ENCODE assay signal across 24 cellular contexts in the genomic region with DNA sequence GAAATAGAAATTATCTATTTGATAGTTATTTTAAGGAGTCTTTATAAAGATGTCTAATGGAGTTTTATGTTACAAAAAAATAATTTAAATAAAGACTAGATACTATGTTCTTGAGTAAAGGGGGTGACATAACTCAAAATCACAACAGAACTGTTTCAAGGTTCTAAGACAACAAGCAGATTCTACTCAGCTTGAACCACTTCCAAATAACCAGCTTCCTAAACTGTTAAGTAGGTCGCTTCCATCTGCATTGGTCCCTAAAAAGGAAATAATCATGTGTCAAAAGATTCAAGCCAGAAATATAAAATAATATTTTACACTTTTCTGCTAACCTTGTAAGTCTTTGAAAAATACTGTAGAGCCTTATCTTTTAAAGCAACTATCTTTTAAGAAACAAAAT. TPM values are rescaled to one million over a fixed set of nuclear protein-coding genes. Genes with fewer than 3 reads are reported as not detected.
DNase-seq lines count a peak whose midpoint lies in the region; ATAC-seq, FAIRE-seq and TF ChIP-seq lines count a peak whose summit lies in the region.
"Had no signal": no experiment of that assay in that cellular context is flagged by ENCODE, and none has a peak within 500 bp of the region (broad histone marks: within the 10 kb centered on the region; RNA-seq: fewer than 3 reads in every experiment).

No MANE protein-coding gene starts in this region.

- TF ChIP-seq CTCF in pancreas (IDR thresholded peaks at IDR 0.05) = no peak

- ATAC-seq in central memory CD8-positive, alpha-beta T cell (replicated peaks; ENCODE audit: extremely low read depth, poor library complexity, severe bottlenecking) = no peak
- ATAC-seq in HG03039 (IDR thresholded peaks at IDR 0.05; ENCODE audit: unreplicated experiment) (no peak), HG02642 (IDR thresholded peaks at IDR 0.05; ENCODE audit: poor library complexity, unreplicated experiment) (no peak), pancreas (no peak)
- ATAC-seq: CD8-positive, alpha-beta T cell had no signal

- H3K4me3 ChIP-seq in pancreas = no peak overlapping the region
- H3K4me3 ChIP-seq: BLaER1 had no signal

- in situ Hi-C loops in G401 (cut with HindIII; ENCODE audit: low sequenced_read_pairs) = no loop called here

- no peaks in the 10 kb centered on the region for H3K9me3 ChIP-seq in pancreas
- H3K9me3 ChIP-seq: BE2C, BLaER1 had no signal

- H3K27ac Mint-ChIP-seq in central memory CD8-positive, alpha-beta T cell (ENCODE audit: low read depth) = peak overlapping the region; percentile 57
- H3K27ac Mint-ChIP-seq: CD4-positive, CD25-positive, alpha-beta regulatory T cell had no signal

- FAIRE-seq in pancreas (lab: Jason Lieb, UNC) = no peak
- FAIRE-seq: GM12891 had no signal

- no peaks in the 10 kb centered on the region for H3K27me3 ChIP-seq in pancreas
- H3K27me3 ChIP-seq: BE2C, BLaER1 had no signal

- intact Hi-C loops in pancreas (cut with DNase I) = no loop called here

- H3K36me3 Mint-ChIP-seq in central memory CD8-positive, alpha-beta T cell (ENCODE audit: insufficient read depth) = peaks cover 12% of the 10 kb centered on the region

- WGBS in pancreas, 2 donors = 93 to 95% methylated on average over 1 of the region's 1 CpG

- H3K4me1 Mint-ChIP-seq in central memory CD8-positive, alpha-beta T cell = peaks cover 66% of the 10 kb centered on the region

- H3K27me3 Mint-ChIP-seq in central memory CD8-positive, alpha-beta T cell = no peaks in the 10 kb centered on the region
- H3K27me3 Mint-ChIP-seq: CD4-positive, CD25-positive, alpha-beta regulatory T cell had no signal

- no peaks in the 10 kb centered on the region for H3K9me3 Mint-ChIP-seq in central memory CD8-positive, alpha-beta T cell
- H3K9me3 Mint-ChIP-seq: CD14-positive monocyte; CD4-positive, CD25-positive, alpha-beta regulatory T cell; CD8-positive, alpha-beta T cell had no signal

- H3K27ac ChIP-seq in pancreas = no peak overlapping the region
- H3K27ac ChIP-seq: BLaER1 had no signal

- peak; percentile 82 for DNase-seq in G401 (ENCODE audit: low spot score)
- no peak for DNase-seq in central memory CD8-positive, alpha-beta T cell (ENCODE audit: low spot score in 2 of 2)
- DNase-seq in cerebellum (ENCODE audit: low spot score) = peak; percentile 24
- peak; percentile 30 for DNase-seq in pons (ENCODE audit: low spot score)
- DNase-seq in COLO829 (ENCODE audit: low spot score) = no peak
- DNase-seq in pancreas = no peak
- DNase-seq: 8988T; ACHN; BE2C; CD4-positive, CD25-positive, alpha-beta regulatory T cell; CD8-positive, alpha-beta T cell; COR-L47; DMS 273 treated with DMSO at 0.1 percent for 48 hours; DMS153; DMS53; DMS79; DND-41; EL; GF-D8 had no signal

- no peak overlapping the region for H3K4me3 Mint-ChIP-seq in central memory CD8-positive, alpha-beta T cell
- H3K4me3 Mint-ChIP-seq: CD14-positive monocyte; CD8-positive, alpha-beta T cell had no signal

- H3K36me3 ChIP-seq in pancreas = peaks cover 0 to 9% (median 3%) of the 10 kb centered on the region in 3 donors

- peaks cover 3 to 20% (median 14%) of the 10 kb centered on the region in 3 donors for H3K4me1 ChIP-seq in pancreas
- H3K4me1 ChIP-seq: BE2C had no signal

RNA-seq across cellular contexts. Expression of a gene that starts 14.1 kb away (rescaled TPM):
- 87.4 and 94.7 TPM in 2 replicates for total RNA-seq in G401 (2014; rRNA removed; shearing (Covaris generic))
- total RNA-seq in cerebellum = 39.4 TPM
- total RNA-seq in pancreas = 10 to 100 TPM; 10.1 to 16.8 (median 13.1) TPM
- 10 to 100 TPM; 45.0 to 57.8 TPM for polyA plus RNA-seq in pancreas

Comparison
In these comparisons a context has a peak if more than half of its experiments do, and no peak if none do; other contexts are left out.
1. DNase-seq: peak in G401 (single experiment), cerebellum (single experiment) and pons (single experiment); none in central memory CD8-positive, alpha-beta T cell (0 of 2), COLO829 (single experiment) and pancreas (0 of 6).